In the genomic region with DNA sequence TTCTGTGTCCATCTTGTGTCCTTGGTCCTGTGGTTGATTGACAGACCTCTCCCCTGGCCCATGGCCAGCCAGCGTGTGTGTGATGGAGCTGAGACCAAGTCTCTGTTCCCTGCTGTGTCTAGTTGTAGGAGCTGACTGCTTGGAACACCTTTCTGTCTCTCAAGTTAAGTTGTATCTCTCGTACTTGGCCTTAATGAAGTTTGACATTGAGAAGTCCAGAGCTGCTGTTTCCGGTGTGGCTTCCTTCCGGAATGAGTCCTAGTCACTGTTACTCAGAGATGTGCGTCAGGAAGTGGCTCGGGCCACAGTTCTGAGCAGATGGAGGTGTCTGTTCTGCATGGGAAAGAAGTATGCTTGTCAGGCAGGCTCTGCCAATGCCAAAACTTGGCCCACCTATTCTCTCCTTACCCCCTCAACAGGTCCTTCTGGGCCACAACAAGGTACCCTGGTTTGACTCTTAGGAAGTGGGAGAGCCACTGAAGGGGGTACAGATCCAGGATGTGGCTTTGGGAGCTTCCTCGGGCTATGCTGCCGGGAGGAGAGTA, we compare ENCODE assay signal across 8 cellular contexts. TPM values are rescaled to one million over a fixed set of nuclear protein-coding genes. Genes with fewer than 3 reads are reported as not detected.
A peak's percentile ranks its signal among the peaks of the same experiment; 100 is the strongest.
DNase-seq lines count a peak whose midpoint lies in the region; ATAC-seq and TF ChIP-seq lines count a peak whose summit lies in the region.

No MANE protein-coding gene starts in this region.

- no peaks in the 10 kb centered on the region for H3K27me3 ChIP-seq in gastroesophageal sphincter

- no peaks in the 10 kb centered on the region for H3K36me3 ChIP-seq in gastroesophageal sphincter

- DNase-seq in NOMO-1 treated with DMSO at 0.1 percent for 48 hours (lab: John Stamatoyannopoulos, UW; ENCODE audit: unreplicated experiment) (peak; percentile 54), activated T-cell treated with anti-CD3 and anti-CD28 coated beads for 48 hours (ENCODE audit: low read depth) (peak; percentile 60), NCI-H226 (no peak), T1000 (lab: John Stamatoyannopoulos, UW) (no peak)
- peak; percentile 41 for DNase-seq in stimulated activated CD4-positive, alpha-beta T cell treated with anti-CD3 and anti-CD28 coated beads, Interleukin-12 subunit alpha, Interleukin-12 subunit beta, amount 100 ng/mL, for 4 hours

- peak; percentile 32 for TF ChIP-seq POLR2A in GM18951 (IDR thresholded peaks at IDR 0.05; ENCODE audit: extremely low read depth, insufficient read depth, insufficient read length)
- TF ChIP-seq POLR2A in gastroesophageal sphincter (IDR thresholded peaks at IDR 0.05) = no peak

- no peak overlapping the region for H3K4me3 ChIP-seq in gastroesophageal sphincter

- in situ Hi-C loops in GM18951 (cut with MboI; ENCODE audit: low sequenced_read_pairs, unreplicated experiment) = no loop called here

- H3K4me1 ChIP-seq in gastroesophageal sphincter = peaks cover 7 to 72% (median 62%) of the 10 kb centered on the region in 3 donors

- TF ChIP-seq CTCF in gastroesophageal sphincter (IDR thresholded peaks at IDR 0.05) = no peak

- H3K9me3 ChIP-seq in gastroesophageal sphincter = no peaks in the 10 kb centered on the region

- peak overlapping the region in 3 of 4 donors; percentile 65 to 80 (median 71) for H3K27ac ChIP-seq in gastroesophageal sphincter

- 20 to 44% methylated on average over 1 to 3 of the region's 8 CpGs for WGBS in gastroesophageal sphincter (ENCODE audit: low coverage in 1 of 2), 2 donors

- no peak for TF ChIP-seq EP300 in gastroesophageal sphincter (IDR thresholded peaks at IDR 0.05)

- ATAC-seq in gastroesophageal sphincter = no peak
- ATAC-seq in GM18867 (IDR thresholded peaks at IDR 0.05; ENCODE audit: unreplicated experiment) = no peak

RNA-seq across cellular contexts. Expression of gene GATAD2A, which starts 54.3 kb away (rescaled TPM):
- 10 to 100 TPM; 30.9 to 69.0 (median 36.6) TPM for total RNA-seq in gastroesophageal sphincter

RNA-seq across cellular contexts. Expression of gene TSSK6, which starts 55.6 kb away (rescaled TPM):
- 1 to 10 TPM in 2 of 4 donors, under 1 TPM in 2; 0.40 to 3.3 (median 0.92) TPM for total RNA-seq in gastroesophageal sphincter

RNA-seq across cellular contexts. Expression of gene NDUFA13, which starts 56.2 kb away (rescaled TPM):
- 100 to 1,000 TPM in 1 of 4 donors, 10 to 100 TPM in 3; 41.6 to 113 (median 71.4) TPM for total RNA-seq in gastroesophageal sphincter

Comparison
In these comparisons a context has a peak if more than half of its experiments do, and no peak if none do; other contexts are left out.
1. DNase-seq: peak in NOMO-1 treated with DMSO at 0.1 percent for 48 hours (single experiment), activated T-cell treated with anti-CD3 and anti-CD28 coated beads for 48 hours (single experiment) and stimulated activated CD4-positive, alpha-beta T cell treated with anti-CD3 and anti-CD28 coated beads, Interleukin-12 subunit alpha, Interleukin-12 subunit beta, amount 100 ng/mL, for 4 hours (single experiment); none in NCI-H226 (single experiment) and T1000 (single experiment).